Comparison of ENCODE assay signal across 2 cellular contexts in the genomic region with DNA sequence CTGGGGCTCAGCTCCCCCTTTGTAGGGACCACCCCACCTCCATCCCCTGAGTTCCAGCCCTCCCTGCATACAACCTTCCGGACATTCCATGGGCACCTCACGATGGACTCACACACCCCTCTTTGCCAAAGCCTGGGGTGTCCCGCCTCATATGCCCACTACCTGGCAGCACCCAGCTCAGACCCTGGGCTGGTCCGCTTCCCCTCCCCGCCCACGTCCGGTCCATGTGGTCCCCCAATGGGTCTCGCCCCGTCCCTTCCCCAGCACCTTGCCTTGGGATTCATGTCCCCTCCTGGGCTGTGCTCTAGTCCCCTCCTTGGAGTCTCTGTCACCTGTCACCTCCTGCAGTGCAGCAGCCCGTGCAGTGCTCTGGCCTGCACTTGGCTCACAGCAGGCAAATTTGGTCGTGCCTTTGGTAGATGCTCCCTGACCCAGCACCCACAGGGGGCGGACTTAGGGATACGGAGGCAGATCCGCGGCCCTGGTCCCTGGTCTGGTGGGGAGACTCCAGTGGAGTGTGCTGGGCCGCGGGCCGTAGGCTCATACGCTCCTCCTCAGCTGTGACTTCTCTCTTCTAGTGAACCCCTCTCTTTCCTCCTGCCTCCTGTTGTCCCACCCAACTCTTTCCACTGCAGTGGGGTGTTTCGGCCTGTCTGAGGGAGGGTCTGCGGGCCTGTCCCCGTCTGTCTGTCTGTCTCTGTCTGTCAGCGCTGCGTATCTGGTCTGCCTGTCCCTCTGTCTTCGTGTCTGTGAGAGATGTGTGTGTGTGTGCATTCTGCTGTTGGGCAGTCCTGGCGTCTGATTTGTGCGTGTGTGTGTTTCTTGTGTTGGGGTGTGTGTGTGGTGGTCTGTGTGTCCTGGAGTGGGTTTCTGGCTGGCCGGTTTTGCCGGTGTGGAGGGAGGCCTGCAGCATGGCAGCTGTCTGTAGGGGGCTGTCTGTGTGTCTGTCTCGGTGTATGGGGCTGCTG.
TF ChIP-seq lines count a peak whose summit lies in the region.

No MANE protein-coding gene starts in this region.

TF ChIP-seq in H1, 55 proteins besides CTCF, POLR2A, EP300 and RAD21:
- TF ChIP-seq TAF7 (optimal IDR thresholded peaks at IDR 0.05; ENCODE audit: borderline replicate concordance, low read depth, low read length) (no peak), TAF1 (IDR thresholded peaks at IDR 0.05; ENCODE audit: low read depth, low read length) (no peak), KDM4A (IDR thresholded peaks at IDR 0.05; ENCODE audit: low read depth, low read length, severe bottlenecking) (no peak), SIN3A (conservative IDR thresholded peaks at IDR 0.05 in 1 of 2, IDR thresholded peaks at IDR 0.05 in 1 of 2; ENCODE audit: low read depth in 1 of 2, low read length in 2 of 2) (no peak), NANOG (IDR thresholded peaks at IDR 0.05; ENCODE audit: insufficient read depth, low read depth, low read length, poor library complexity, severe bottlenecking) (no peak), YY1 (IDR thresholded peaks at IDR 0.05; ENCODE audit: low read depth, low read length) (no peak), RFX5 (IDR thresholded peaks at IDR 0.05; ENCODE audit: borderline replicate concordance, low read depth, low read length) (no peak), SP2 (IDR thresholded peaks at IDR 0.05; ENCODE audit: low read length) (no peak), TEAD4 (IDR thresholded peaks at IDR 0.05; ENCODE audit: low read depth, low read length) (no peak), BRCA1 (IDR thresholded peaks at IDR 0.05; ENCODE audit: low read depth, low read length) (no peak), MAX (IDR thresholded peaks at IDR 0.05) (no peak), RBBP5 (IDR thresholded peaks at IDR 0.05; ENCODE audit: borderline replicate concordance, low read depth, low read length) (no peak), ATF3 (IDR thresholded peaks at IDR 0.05; ENCODE audit: insufficient read depth, low read depth, low read length) (no peak), MAFK (IDR thresholded peaks at IDR 0.05; ENCODE audit: low read depth, low read length) (no peak), SIX5 (IDR thresholded peaks at IDR 0.05; ENCODE audit: low read depth, low read length) (no peak), PHF8 (conservative IDR thresholded peaks at IDR 0.05; ENCODE audit: low read depth, low read length) (no peak), CBX8 (IDR thresholded peaks at IDR 0.05; ENCODE audit: borderline replicate concordance, low read depth, low read length) (no peak), USF2 (IDR thresholded peaks at IDR 0.05; ENCODE audit: low read length) (no peak)
- TF ChIP-seq, protein P1, sequence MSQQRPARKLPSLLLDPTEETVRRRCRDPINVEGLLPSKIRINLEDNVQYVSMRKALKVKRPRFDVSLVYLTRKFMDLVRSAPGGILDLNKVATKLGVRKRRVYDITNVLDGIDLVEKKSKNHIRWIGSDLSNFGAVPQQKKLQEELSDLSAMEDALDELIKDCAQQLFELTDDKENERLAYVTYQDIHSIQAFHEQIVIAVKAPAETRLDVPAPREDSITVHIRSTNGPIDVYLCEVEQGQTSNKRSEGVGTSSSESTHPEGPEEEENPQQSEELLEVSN (IDR thresholded peaks at IDR 0.05), result no peak

TF ChIP-seq in neural cell, 6 proteins besides CTCF, POLR2A, EP300 and RAD21:
- peak; percentile 6 for TF ChIP-seq POLR2AphosphoS5 (IDR thresholded peaks at IDR 0.05)
- TF ChIP-seq TAF1 (IDR thresholded peaks at IDR 0.05; ENCODE audit: low read depth), result no peak
